ENCODE assay signal across 9 cellular contexts in genomic region chr18:1015777-1016176, GRCh38.
"Had no signal": no experiment of that assay in that cellular context is flagged by ENCODE, and none has a peak within 500 bp of the region (broad histone marks: within the 10 kb centered on the region; RNA-seq: fewer than 3 reads in every experiment).

No MANE protein-coding gene starts in this region.

- H3K4me1 Mint-ChIP-seq: natural killer cell had no signal

- H3K4me1 ChIP-seq: adrenal gland had no signal

- H3K27ac Mint-ChIP-seq: natural killer cell had no signal

- DNase-seq: activated naive CD4-positive, alpha-beta T cell treated with anti-CD3 and anti-CD28 coated beads, Interleukin-2, amount 50 U/mL, for 16 hours; adrenal gland; brain microvascular endothelial cell; hypothalamus; left cardiac atrium; natural killer cell; tibial artery had no signal

- H3K36me3 ChIP-seq: adrenal gland, brain microvascular endothelial cell, tibial artery had no signal

- H3K27ac ChIP-seq: adrenal gland, brain microvascular endothelial cell had no signal

- H3K36me3 Mint-ChIP-seq: natural killer cell had no signal

- H3K9me3 Mint-ChIP-seq: natural killer cell had no signal

- H3K9me3 ChIP-seq: adrenal gland, tibial artery had no signal

- H3K4me3 ChIP-seq: adrenal gland, lung, tibial artery had no signal

- ATAC-seq: activated CD4-positive, CD25-positive, alpha-beta regulatory T cell treated with anti-CD3 and anti-CD28 coated beads, Interleukin-2, amount 50 U/mL, for 24 hours; natural killer cell had no signal

- H3K27me3 ChIP-seq: adrenal gland, brain microvascular endothelial cell, tibial artery had no signal

- H3K4me3 Mint-ChIP-seq: natural killer cell had no signal
